1 cellular context compared by ENCODE assay signal in the genomic region with DNA sequence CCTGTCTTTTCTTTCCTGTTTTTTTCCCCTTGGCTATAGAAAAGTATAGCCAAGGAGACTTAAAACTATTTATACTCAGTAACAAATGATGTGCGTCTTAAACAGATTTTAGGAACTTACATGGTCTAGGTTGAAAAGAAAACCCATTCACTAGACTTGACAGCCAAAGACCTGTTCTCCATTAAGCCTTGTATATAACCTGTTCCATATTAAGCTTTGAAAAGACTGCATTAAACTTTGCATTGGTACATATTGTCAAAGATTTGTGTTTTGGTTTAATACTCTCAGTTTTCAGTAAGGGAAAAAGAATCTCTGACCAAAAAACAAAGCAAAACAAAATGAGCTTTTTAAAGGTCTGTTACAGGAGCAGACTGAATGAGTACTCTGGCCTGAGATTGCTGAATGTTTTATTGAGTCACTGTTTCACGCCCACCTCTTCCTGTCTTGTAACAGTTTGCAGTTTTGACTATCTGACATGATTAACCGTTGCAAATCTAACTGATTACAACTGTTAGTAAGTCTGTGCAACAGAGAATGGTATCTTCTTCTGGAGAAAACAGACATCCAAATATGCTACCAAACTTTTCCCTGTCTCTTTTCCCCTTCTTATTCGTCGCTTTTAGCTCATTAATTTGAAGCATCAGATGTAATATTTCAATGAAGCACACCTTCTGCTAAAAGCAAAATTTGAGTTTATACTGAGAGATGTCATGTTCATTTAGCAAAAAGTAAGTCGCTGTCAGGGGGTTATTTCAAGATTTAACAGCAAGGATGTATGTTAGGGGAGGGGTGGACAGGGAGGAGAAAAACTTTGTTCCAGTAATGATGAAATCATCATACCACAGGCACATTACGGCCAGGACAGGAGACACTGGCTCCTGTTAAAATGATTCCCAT.
TF ChIP-seq lines count a peak whose summit lies in the region.

No MANE protein-coding gene starts in this region.

TF ChIP-seq in A549, 52 proteins besides CTCF, POLR2A, EP300 and RAD21 (continued from another document):
- no peak for TF ChIP-seq CHD4 (IDR thresholded peaks at IDR 0.05; ENCODE audit: borderline replicate concordance)
- TF ChIP-seq FOSB (CRISPR knock-in tag; IDR thresholded peaks at IDR 0.05): no peak
- no peak for TF ChIP-seq JUN (IDR thresholded peaks at IDR 0.05)
- no peak for TF ChIP-seq TP53 (CRISPR knock-in tag; IDR thresholded peaks at IDR 0.05)
